In the genomic region with DNA sequence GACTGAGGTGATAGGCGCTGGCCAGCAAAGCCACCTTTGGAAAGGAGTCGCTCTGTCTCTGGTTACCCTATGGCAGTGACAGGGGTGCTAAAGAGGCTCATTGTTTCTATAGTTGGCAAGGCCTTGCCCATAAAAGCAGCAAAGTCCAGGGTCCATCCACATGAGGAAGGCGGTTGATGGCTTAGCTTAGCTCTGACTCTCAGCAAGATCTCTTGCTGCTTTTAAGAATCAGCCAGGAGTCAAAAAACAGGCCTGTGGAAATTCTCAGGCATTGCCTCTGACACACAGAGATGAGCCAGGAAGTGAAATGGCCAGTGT, we compare ENCODE assay signal across 1 cellular context.
TF ChIP-seq lines count a peak whose summit lies in the region.

No MANE protein-coding gene starts in this region.

TF ChIP-seq in HepG2, 621 proteins besides CTCF, POLR2A, EP300 and RAD21 (continued from another document):
- TF ChIP-seq SIN3B (IDR thresholded peaks at IDR 0.05; ENCODE audit: low read length) (no peak), ZKSCAN8 (CRISPR knock-in tag; IDR thresholded peaks at IDR 0.05; ENCODE audit: borderline replicate concordance) (no peak), ZNF883 (CRISPR knock-in tag; IDR thresholded peaks at IDR 0.05; ENCODE audit: not compliant biosample characterization) (no peak), ARID5B (CRISPR knock-in tag; IDR thresholded peaks at IDR 0.05) (peak; percentile 40; the same call in 1 of the 2 replicates), SRF (IDR thresholded peaks at IDR 0.05; ENCODE audit: low read depth, low read length) (0 out of 2 replicates have a peak, but pooled peaks have one; percentile 12), HNF4A (CRISPR knock-in tag; IDR thresholded peaks at IDR 0.05) (peak; percentile 76), U2AF1 (optimal IDR thresholded peaks at IDR 0.05; ENCODE audit: low read depth, low read length) (no peak), IKZF4 (CRISPR knock-in tag; IDR thresholded peaks at IDR 0.05; ENCODE audit: borderline replicate concordance, low read depth, not compliant biosample characterization) (no peak), SOX13 (IDR thresholded peaks at IDR 0.05) (no peak), SOX13 (CRISPR knock-in tag; conservative IDR thresholded peaks at IDR 0.05 in 1 of 2, IDR thresholded peaks at IDR 0.05 in 1 of 2) (peak in 1 of 2 experiments; percentile 70; a peak in 2 of 4 replicates), MIXL1 (CRISPR knock-in tag; IDR thresholded peaks at IDR 0.05) (no peak), DBP (CRISPR knock-in tag; IDR thresholded peaks at IDR 0.05; ENCODE audit: not compliant biosample characterization) (no peak), RARA (CRISPR knock-in tag; IDR thresholded peaks at IDR 0.05) (peak; percentile 41), ZNF644 (CRISPR knock-in tag; IDR thresholded peaks at IDR 0.05; ENCODE audit: low read depth) (peak; percentile 67; the same call in 1 of the 2 replicates), HNF4G (IDR thresholded peaks at IDR 0.05; ENCODE audit: borderline replicate concordance, low read depth, low read length) (no peak; the same call in 1 of the 2 replicates), HNF4G (CRISPR knock-in tag; IDR thresholded peaks at IDR 0.05; ENCODE audit: borderline replicate concordance, low read depth) (no peak), SOX5 (CRISPR knock-in tag; IDR thresholded peaks at IDR 0.05; ENCODE audit: borderline replicate concordance) (peak; percentile 45; the same call in 1 of the 2 replicates), PAX8 (CRISPR knock-in tag; IDR thresholded peaks at IDR 0.05; ENCODE audit: borderline replicate concordance) (no peak), ZBTB37 (CRISPR knock-in tag; IDR thresholded peaks at IDR 0.05) (peak; percentile 52; the same call in 1 of the 2 replicates), GATAD2A (CRISPR knock-in tag; IDR thresholded peaks at IDR 0.05) (0 out of 2 replicates have a peak, but pooled peaks have one; percentile 19), FOXP1 (IDR thresholded peaks at IDR 0.05) (no peak), FOXP1 (CRISPR knock-in tag; IDR thresholded peaks at IDR 0.05) (no peak), SOX6 (IDR thresholded peaks at IDR 0.05) (no peak), SOX6 (CRISPR knock-in tag; IDR thresholded peaks at IDR 0.05) (peak; percentile 66), XRCC5 (optimal IDR thresholded peaks at IDR 0.05; ENCODE audit: low read length) (peak; percentile 72), ZFX (CRISPR knock-in tag; IDR thresholded peaks at IDR 0.05; ENCODE audit: low read depth) (peak; percentile 51; the same call in 1 of the 2 replicates), HNRNPL (IDR thresholded peaks at IDR 0.05; ENCODE audit: low read depth, low read length) (peak; percentile 68; the same call in 1 of the 2 replicates), ZNF670 (CRISPR knock-in tag; IDR thresholded peaks at IDR 0.05; ENCODE audit: borderline replicate concordance) (no peak), FOSL2 (CRISPR knock-in tag; IDR thresholded peaks at IDR 0.05) (no peak), SNAI1 (CRISPR knock-in tag; IDR thresholded peaks at IDR 0.05; ENCODE audit: borderline replicate concordance) (no peak), BRD4 (CRISPR knock-in tag; IDR thresholded peaks at IDR 0.05) (no peak), RAD51 (IDR thresholded peaks at IDR 0.05; ENCODE audit: borderline replicate concordance) (no peak), RERE (CRISPR knock-in tag; IDR thresholded peaks at IDR 0.05; ENCODE audit: low read depth) (no peak)
- TF ChIP-seq, protein P1, sequence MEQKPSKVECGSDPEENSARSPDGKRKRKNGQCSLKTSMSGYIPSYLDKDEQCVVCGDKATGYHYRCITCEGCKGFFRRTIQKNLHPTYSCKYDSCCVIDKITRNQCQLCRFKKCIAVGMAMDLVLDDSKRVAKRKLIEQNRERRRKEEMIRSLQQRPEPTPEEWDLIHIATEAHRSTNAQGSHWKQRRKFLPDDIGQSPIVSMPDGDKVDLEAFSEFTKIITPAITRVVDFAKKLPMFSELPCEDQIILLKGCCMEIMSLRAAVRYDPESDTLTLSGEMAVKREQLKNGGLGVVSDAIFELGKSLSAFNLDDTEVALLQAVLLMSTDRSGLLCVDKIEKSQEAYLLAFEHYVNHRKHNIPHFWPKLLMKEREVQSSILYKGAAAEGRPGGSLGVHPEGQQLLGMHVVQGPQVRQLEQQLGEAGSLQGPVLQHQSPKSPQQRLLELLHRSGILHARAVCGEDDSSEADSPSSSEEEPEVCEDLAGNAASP (CRISPR knock-in tag; IDR thresholded peaks at IDR 0.05; ENCODE audit: borderline replicate concordance): no peak
- TF ChIP-seq, protein P2, sequence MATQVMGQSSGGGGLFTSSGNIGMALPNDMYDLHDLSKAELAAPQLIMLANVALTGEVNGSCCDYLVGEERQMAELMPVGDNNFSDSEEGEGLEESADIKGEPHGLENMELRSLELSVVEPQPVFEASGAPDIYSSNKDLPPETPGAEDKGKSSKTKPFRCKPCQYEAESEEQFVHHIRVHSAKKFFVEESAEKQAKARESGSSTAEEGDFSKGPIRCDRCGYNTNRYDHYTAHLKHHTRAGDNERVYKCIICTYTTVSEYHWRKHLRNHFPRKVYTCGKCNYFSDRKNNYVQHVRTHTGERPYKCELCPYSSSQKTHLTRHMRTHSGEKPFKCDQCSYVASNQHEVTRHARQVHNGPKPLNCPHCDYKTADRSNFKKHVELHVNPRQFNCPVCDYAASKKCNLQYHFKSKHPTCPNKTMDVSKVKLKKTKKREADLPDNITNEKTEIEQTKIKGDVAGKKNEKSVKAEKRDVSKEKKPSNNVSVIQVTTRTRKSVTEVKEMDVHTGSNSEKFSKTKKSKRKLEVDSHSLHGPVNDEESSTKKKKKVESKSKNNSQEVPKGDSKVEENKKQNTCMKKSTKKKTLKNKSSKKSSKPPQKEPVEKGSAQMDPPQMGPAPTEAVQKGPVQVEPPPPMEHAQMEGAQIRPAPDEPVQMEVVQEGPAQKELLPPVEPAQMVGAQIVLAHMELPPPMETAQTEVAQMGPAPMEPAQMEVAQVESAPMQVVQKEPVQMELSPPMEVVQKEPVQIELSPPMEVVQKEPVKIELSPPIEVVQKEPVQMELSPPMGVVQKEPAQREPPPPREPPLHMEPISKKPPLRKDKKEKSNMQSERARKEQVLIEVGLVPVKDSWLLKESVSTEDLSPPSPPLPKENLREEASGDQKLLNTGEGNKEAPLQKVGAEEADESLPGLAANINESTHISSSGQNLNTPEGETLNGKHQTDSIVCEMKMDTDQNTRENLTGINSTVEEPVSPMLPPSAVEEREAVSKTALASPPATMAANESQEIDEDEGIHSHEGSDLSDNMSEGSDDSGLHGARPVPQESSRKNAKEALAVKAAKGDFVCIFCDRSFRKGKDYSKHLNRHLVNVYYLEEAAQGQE (IDR thresholded peaks at IDR 0.05; ENCODE audit: borderline replicate concordance in 1 of 2, low read depth in 1 of 2, low read length in 2 of 2): peak in 1 of 2 experiments; percentile 52; a peak in 1 of 4 replicates
- TF ChIP-seq, protein P3, sequence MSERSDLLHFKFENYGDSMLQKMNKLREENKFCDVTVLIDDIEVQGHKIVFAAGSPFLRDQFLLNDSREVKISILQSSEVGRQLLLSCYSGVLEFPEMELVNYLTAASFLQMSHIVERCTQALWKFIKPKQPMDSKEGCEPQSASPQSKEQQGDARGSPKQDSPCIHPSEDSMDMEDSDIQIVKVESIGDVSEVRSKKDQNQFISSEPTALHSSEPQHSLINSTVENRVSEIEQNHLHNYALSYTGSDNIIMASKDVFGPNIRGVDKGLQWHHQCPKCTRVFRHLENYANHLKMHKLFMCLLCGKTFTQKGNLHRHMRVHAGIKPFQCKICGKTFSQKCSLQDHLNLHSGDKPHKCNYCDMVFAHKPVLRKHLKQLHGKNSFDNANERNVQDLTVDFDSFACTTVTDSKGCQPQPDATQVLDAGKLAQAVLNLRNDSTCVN (CRISPR knock-in tag; IDR thresholded peaks at IDR 0.05; ENCODE audit: borderline replicate concordance): no peak
- TF ChIP-seq, protein P4, sequence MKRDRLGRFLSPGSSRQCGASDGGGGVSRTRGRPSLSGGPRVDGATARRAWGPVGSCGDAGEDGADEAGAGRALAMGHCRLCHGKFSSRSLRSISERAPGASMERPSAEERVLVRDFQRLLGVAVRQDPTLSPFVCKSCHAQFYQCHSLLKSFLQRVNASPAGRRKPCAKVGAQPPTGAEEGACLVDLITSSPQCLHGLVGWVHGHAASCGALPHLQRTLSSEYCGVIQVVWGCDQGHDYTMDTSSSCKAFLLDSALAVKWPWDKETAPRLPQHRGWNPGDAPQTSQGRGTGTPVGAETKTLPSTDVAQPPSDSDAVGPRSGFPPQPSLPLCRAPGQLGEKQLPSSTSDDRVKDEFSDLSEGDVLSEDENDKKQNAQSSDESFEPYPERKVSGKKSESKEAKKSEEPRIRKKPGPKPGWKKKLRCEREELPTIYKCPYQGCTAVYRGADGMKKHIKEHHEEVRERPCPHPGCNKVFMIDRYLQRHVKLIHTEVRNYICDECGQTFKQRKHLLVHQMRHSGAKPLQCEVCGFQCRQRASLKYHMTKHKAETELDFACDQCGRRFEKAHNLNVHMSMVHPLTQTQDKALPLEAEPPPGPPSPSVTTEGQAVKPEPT (CRISPR knock-in tag; IDR thresholded peaks at IDR 0.05; ENCODE audit: low read depth): no peak
